In genomic region chr5:40383719-40384651, GRCh38 we compare ENCODE assay signal across 9 cellular contexts.
DNase-seq lines count a peak whose midpoint lies in the region; ATAC-seq and FAIRE-seq lines count a peak whose summit lies in the region.
"Had no signal": no experiment of that assay in that cellular context is flagged by ENCODE, and none has a peak within 500 bp of the region (broad histone marks: within the 10 kb centered on the region; RNA-seq: fewer than 3 reads in every experiment).

No MANE protein-coding gene starts in this region.

- H3K9me3 Mint-ChIP-seq in stimulated activated memory B cell treated with anti-CD40 and anti-IgM and Interleukin-4, amounts not matched to agents 10 μg/mL and 1 μg/mL and 100 μg/mL, for 72 hours: peaks cover 2% of the 10 kb centered on the region

- no peaks in the 10 kb centered on the region for H3K27me3 Mint-ChIP-seq in stimulated activated memory B cell treated with anti-CD40 and anti-IgM and Interleukin-4, amounts not matched to agents 10 μg/mL and 1 μg/mL and 100 μg/mL, for 72 hours

- peak overlapping the region; percentile 46 for H3K4me3 Mint-ChIP-seq in stimulated activated memory B cell treated with anti-CD40 and anti-IgM and Interleukin-4, amounts not matched to agents 10 μg/mL and 1 μg/mL and 100 μg/mL, for 72 hours

- H3K4me3 ChIP-seq in aorta (ENCODE audit: low read length in 2 of 2) (no peak overlapping the region), small intestine (ENCODE audit: low read depth in 1 of 2, low read length in 2 of 2) (no peak overlapping the region)

- H3K36me3 Mint-ChIP-seq in stimulated activated memory B cell treated with anti-CD40 and anti-IgM and Interleukin-4, amounts not matched to agents 10 μg/mL and 1 μg/mL and 100 μg/mL, for 72 hours: no peaks in the 10 kb centered on the region

- H3K4me1 Mint-ChIP-seq in stimulated activated memory B cell treated with anti-CD40 and anti-IgM and Interleukin-4, amounts not matched to agents 10 μg/mL and 1 μg/mL and 100 μg/mL, for 72 hours: peaks cover 52% of the 10 kb centered on the region

- no peak for FAIRE-seq in small intestine (lab: Jason Lieb, UNC)

- H3K4me1 ChIP-seq in aorta (ENCODE audit: control insufficient read depth in 1 of 2, insufficient read depth in 2 of 2, low read length in 2 of 2): peaks cover 0 to 2% of the 10 kb centered on the region in 2 donors
- no peaks in the 10 kb centered on the region for H3K4me1 ChIP-seq in small intestine (ENCODE audit: control insufficient read depth in 2 of 2, insufficient read depth in 1 of 2, low read depth in 1 of 2, low read length in 1 of 2)

- H3K27me3 ChIP-seq in aorta (ENCODE audit: control insufficient read depth in 1 of 2, insufficient read depth in 2 of 2, low read length in 1 of 2) (no peaks in the 10 kb centered on the region), small intestine (ENCODE audit: control insufficient read depth in 2 of 2, insufficient read depth in 2 of 2, low read length in 2 of 2) (no peaks in the 10 kb centered on the region)

- H3K9me3 ChIP-seq in aorta (ENCODE audit: control insufficient read depth, low read length): peaks cover 2% of the 10 kb centered on the region
- no peaks in the 10 kb centered on the region for H3K9me3 ChIP-seq in small intestine (ENCODE audit: control insufficient read depth, low read depth)

- intact Hi-C loops in aorta (cut with DNase I): no loop called here

- DNase-seq in activated CD4-positive, CD25-positive, alpha-beta regulatory T cell treated with anti-CD3 and anti-CD28 coated beads, Interleukin-2, amount 50 U/mL, for 72 hours: no peak
- DNase-seq in astrocyte of the hippocampus (ENCODE audit: low read depth, low spot score) (peak; percentile 28), HuH-7.5 (ENCODE audit: low spot score) (no peak), aorta (no peak), small intestine (no peak)
- DNase-seq: 8988T had no signal

- 9 to 12% methylated on average over 3 of the region's 3 CpGs for WGBS in aorta, 2 donors
- 55 to 69% (median 65%) methylated on average over 3 of the region's 3 CpGs for WGBS in small intestine, 3 donors

- H3K27ac Mint-ChIP-seq in stimulated activated memory B cell treated with anti-CD40 and anti-IgM and Interleukin-4, amounts not matched to agents 10 μg/mL and 1 μg/mL and 100 μg/mL, for 72 hours: peak overlapping the region; percentile 79

- ATAC-seq in activated CD4-positive, CD25-positive, alpha-beta regulatory T cell treated with anti-CD3 and anti-CD28 coated beads, Interleukin-2, amount 50 U/mL, for 24 hours: peak; percentile 84
- ATAC-seq in HG03457 (IDR thresholded peaks at IDR 0.05; ENCODE audit: unreplicated experiment) (peak; percentile 37), aorta (ENCODE audit: low FRiP score) (no peak)
- ATAC-seq in stimulated activated memory B cell treated with anti-CD40 and anti-IgM and Interleukin-4, amounts not matched to agents 10 μg/mL and 1 μg/mL and 100 μg/mL, for 72 hours: peak; percentile 63

- H3K27ac ChIP-seq in aorta (ENCODE audit: low read depth in 1 of 2, low read length in 2 of 2) (no peak overlapping the region), small intestine (ENCODE audit: low read depth in 1 of 2, low read length in 1 of 2) (no peak overlapping the region)

- no peaks in the 10 kb centered on the region for H3K36me3 ChIP-seq in aorta (ENCODE audit: control insufficient read depth in 1 of 2, insufficient read depth in 2 of 2, low read length in 1 of 2)
- no peaks in the 10 kb centered on the region for H3K36me3 ChIP-seq in small intestine (ENCODE audit: control insufficient read depth in 2 of 2, insufficient read depth in 2 of 2, low read length in 2 of 2)
